Comparison of ENCODE assay signal across 33 cellular contexts in the genomic region with DNA sequence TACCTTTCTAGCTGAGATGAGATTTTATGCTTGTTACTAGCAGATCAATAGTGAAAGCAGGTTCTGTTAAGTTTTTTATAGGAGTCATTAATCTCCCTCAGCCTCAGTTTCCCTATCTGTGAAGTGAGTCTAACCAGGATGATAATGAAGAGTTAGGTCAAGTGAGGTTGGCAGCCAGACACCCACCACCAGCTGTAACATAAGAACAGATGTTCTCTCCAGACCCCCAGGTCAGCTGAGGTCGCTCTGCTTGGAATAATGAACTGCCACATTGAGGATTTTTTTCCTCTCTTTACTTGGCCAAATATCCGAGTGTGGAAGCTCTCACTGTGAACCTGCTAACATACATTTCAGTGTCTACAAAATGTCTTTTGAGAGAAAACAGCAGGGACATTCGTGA.
"Had no signal": no experiment of that assay in that cellular context is flagged by ENCODE, and none has a peak within 500 bp of the region (broad histone marks: within the 10 kb centered on the region; RNA-seq: fewer than 3 reads in every experiment).

No MANE protein-coding gene starts in this region.

- H3K9me3 Mint-ChIP-seq: activated CD4-positive, alpha-beta memory T cell treated with anti-CD3 and anti-CD28 coated beads for 36 hours; activated CD4-positive, alpha-beta T cell treated with anti-CD3 and anti-CD28 coated beads, Interleukin-2, amount 10 ng/mL, durations not matched to agents 24 days and 14 days; activated naive CD4-positive, alpha-beta T cell treated with anti-CD3 and anti-CD28 coated beads for 36 hours; activated naive CD4-positive, alpha-beta T cell treated with anti-CD3 and anti-CD28 coated beads, Interleukin-2, amount 50 U/mL, for 24 hours; activated naive CD8-positive, alpha-beta T cell treated with anti-CD3 and anti-CD28 coated beads for 36 hours; activated naive CD8-positive, alpha-beta T cell treated with anti-CD3 and anti-CD28 coated beads, Interleukin-2, amount 50 U/mL, for 24 hours; activated T-helper 1 cell treated with anti-CD3 and anti-CD28 coated beads, Interleukin-12 subunit alpha, Interleukin-12 subunit beta, Interleukin-2, Interleukin-4 antibody, amounts not matched to agents 30 ng/mL and 10 ng/mL and 1 ng/mL, durations not matched to agents 14 hours and 24 hours and 36 hours; activated T-helper 2 cell treated with anti-CD3 and anti-CD28 coated beads, Interferon-gamma antibody, Interleukin-2, Interleukin-4, amounts not matched to agents 10 μg/mL and 5 μg/mL and 100 μg/mL, durations not matched to agents 14 hours and 24 hours and 36 hours; T-helper 2 cell treated with Interferon-gamma antibody and Interleukin-4, amounts not matched to agents 5 μg/mL and 100 μg/mL, for 36 hours had no signal

- H3K4me3 Mint-ChIP-seq: activated CD4-positive, alpha-beta memory T cell treated with anti-CD3 and anti-CD28 coated beads for 36 hours; activated CD4-positive, alpha-beta T cell treated with anti-CD3 and anti-CD28 coated beads for 36 hours; activated CD4-positive, alpha-beta T cell treated with anti-CD3 and anti-CD28 coated beads, Interleukin-2, amount 10 ng/mL, durations not matched to agents 24 days and 14 days; activated CD8-positive, alpha-beta memory T cell treated with anti-CD3 and anti-CD28 coated beads, Interleukin-2, amount 10 ng/mL, durations not matched to agents 7 days and 5 days; activated CD8-positive, alpha-beta T cell treated with anti-CD3 and anti-CD28 coated beads, Interleukin-2, amount 10 ng/mL, durations not matched to agents 7 days and 5 days; activated naive CD4-positive, alpha-beta T cell treated with anti-CD3 and anti-CD28 coated beads for 36 hours; activated naive CD4-positive, alpha-beta T cell treated with anti-CD3 and anti-CD28 coated beads, Interleukin-2, amount 50 U/mL, for 24 hours; activated naive CD8-positive, alpha-beta T cell treated with anti-CD3 and anti-CD28 coated beads for 36 hours; activated naive CD8-positive, alpha-beta T cell treated with anti-CD3 and anti-CD28 coated beads, Interleukin-2, amount 50 U/mL, for 24 hours; activated T-helper 1 cell treated with anti-CD3 and anti-CD28 coated beads, Interleukin-12 subunit alpha, Interleukin-12 subunit beta, Interleukin-2, Interleukin-4 antibody, amounts not matched to agents 30 ng/mL and 10 ng/mL and 1 ng/mL, durations not matched to agents 14 hours and 24 hours and 36 hours; T-helper 17 cell; T-helper 2 cell treated with Interferon-gamma antibody and Interleukin-4, amounts not matched to agents 5 μg/mL and 100 μg/mL, for 36 hours had no signal

- H3K27ac Mint-ChIP-seq: activated CD4-positive, alpha-beta memory T cell treated with anti-CD3 and anti-CD28 coated beads for 36 hours; activated CD4-positive, alpha-beta T cell treated with anti-CD3 and anti-CD28 coated beads for 36 hours; activated CD4-positive, alpha-beta T cell treated with anti-CD3 and anti-CD28 coated beads, Interleukin-2, amount 10 ng/mL, durations not matched to agents 24 days and 14 days; activated CD8-positive, alpha-beta memory T cell treated with anti-CD3 and anti-CD28 coated beads, Interleukin-2, amount 10 ng/mL, durations not matched to agents 7 days and 5 days; activated CD8-positive, alpha-beta T cell treated with anti-CD3 and anti-CD28 coated beads, Interleukin-2, amount 10 ng/mL, durations not matched to agents 7 days and 5 days; activated naive CD4-positive, alpha-beta T cell treated with anti-CD3 and anti-CD28 coated beads for 36 hours; activated naive CD4-positive, alpha-beta T cell treated with anti-CD3 and anti-CD28 coated beads, Interleukin-2, amount 50 U/mL, for 24 hours; activated naive CD8-positive, alpha-beta T cell treated with anti-CD3 and anti-CD28 coated beads for 36 hours; activated naive CD8-positive, alpha-beta T cell treated with anti-CD3 and anti-CD28 coated beads, Interleukin-2, amount 50 U/mL, for 24 hours; activated T-helper 1 cell treated with anti-CD3 and anti-CD28 coated beads, Interleukin-12 subunit alpha, Interleukin-12 subunit beta, Interleukin-2, Interleukin-4 antibody, amounts not matched to agents 30 ng/mL and 10 ng/mL and 1 ng/mL, durations not matched to agents 14 hours and 24 hours and 36 hours; activated T-helper 2 cell treated with anti-CD3 and anti-CD28 coated beads, Interferon-gamma antibody, Interleukin-2, Interleukin-4, amounts not matched to agents 10 μg/mL and 5 μg/mL and 100 μg/mL, durations not matched to agents 14 hours and 24 hours and 36 hours; T-helper 17 cell; T-helper 2 cell treated with Interferon-gamma antibody and Interleukin-4, amounts not matched to agents 5 μg/mL and 100 μg/mL, for 36 hours had no signal

- ATAC-seq: activated CD4-positive, alpha-beta T cell treated with anti-CD3 and anti-CD28 coated beads for 36 hours; activated CD8-positive, alpha-beta memory T cell treated with anti-CD3 and anti-CD28 coated beads, Interleukin-2, amount 10 ng/mL, durations not matched to agents 7 days and 5 days; activated CD8-positive, alpha-beta T cell treated with anti-CD3 and anti-CD28 coated beads, Interleukin-2, amount 10 ng/mL, durations not matched to agents 7 days and 5 days; activated naive CD8-positive, alpha-beta T cell treated with anti-CD3 and anti-CD28 coated beads, Interleukin-2, amount 50 U/mL, for 24 hours; body of pancreas; gastroesophageal sphincter; T-helper 17 cell had no signal

- H3K4me1 Mint-ChIP-seq: activated CD4-positive, alpha-beta T cell treated with anti-CD3 and anti-CD28 coated beads for 36 hours; activated CD4-positive, alpha-beta T cell treated with anti-CD3 and anti-CD28 coated beads, Interleukin-2, amount 10 ng/mL, durations not matched to agents 24 days and 14 days; activated CD8-positive, alpha-beta memory T cell treated with anti-CD3 and anti-CD28 coated beads, Interleukin-2, amount 10 ng/mL, durations not matched to agents 7 days and 5 days; activated naive CD4-positive, alpha-beta T cell treated with anti-CD3 and anti-CD28 coated beads, Interleukin-2, amount 50 U/mL, for 24 hours; activated naive CD8-positive, alpha-beta T cell treated with anti-CD3 and anti-CD28 coated beads for 36 hours; activated naive CD8-positive, alpha-beta T cell treated with anti-CD3 and anti-CD28 coated beads, Interleukin-2, amount 50 U/mL, for 24 hours had no signal

- H3K27ac ChIP-seq: adrenal gland, body of pancreas, epithelial cell of prostate, esophagus squamous epithelium, gastroesophageal sphincter had no signal

- H3K36me3 Mint-ChIP-seq: activated CD4-positive, alpha-beta memory T cell treated with anti-CD3 and anti-CD28 coated beads for 36 hours; activated CD8-positive, alpha-beta memory T cell treated with anti-CD3 and anti-CD28 coated beads, Interleukin-2, amount 10 ng/mL, durations not matched to agents 7 days and 5 days had no signal

- H3K36me3 ChIP-seq: adrenal gland, esophagus squamous epithelium, gastroesophageal sphincter had no signal

- H3K27me3 Mint-ChIP-seq: activated CD4-positive, alpha-beta memory T cell treated with anti-CD3 and anti-CD28 coated beads for 36 hours; activated CD4-positive, alpha-beta T cell treated with anti-CD3 and anti-CD28 coated beads for 36 hours; activated CD4-positive, alpha-beta T cell treated with anti-CD3 and anti-CD28 coated beads, Interleukin-2, amount 10 ng/mL, durations not matched to agents 24 days and 14 days; activated CD8-positive, alpha-beta memory T cell treated with anti-CD3 and anti-CD28 coated beads, Interleukin-2, amount 10 ng/mL, durations not matched to agents 7 days and 5 days; activated naive CD4-positive, alpha-beta T cell treated with anti-CD3 and anti-CD28 coated beads, Interleukin-2, amount 50 U/mL, for 24 hours; activated naive CD8-positive, alpha-beta T cell treated with anti-CD3 and anti-CD28 coated beads for 36 hours; activated naive CD8-positive, alpha-beta T cell treated with anti-CD3 and anti-CD28 coated beads, Interleukin-2, amount 50 U/mL, for 24 hours; T-helper 17 cell had no signal

- DNase-seq: activated CD4-positive, alpha-beta memory T cell treated with anti-CD3 and anti-CD28 coated beads for 36 hours; activated CD4-positive, alpha-beta T cell treated with anti-CD3 and anti-CD28 coated beads for 36 hours; activated CD4-positive, alpha-beta T cell treated with anti-CD3 and anti-CD28 coated beads, Interleukin-2, amount 10 ng/mL, durations not matched to agents 24 days and 14 days; activated CD4-positive, CD25-positive, alpha-beta regulatory T cell; activated CD4-positive, CD25-positive, alpha-beta regulatory T cell treated with anti-CD3 and anti-CD28 coated beads, Interleukin-2, amount 50 U/mL, for 72 hours; activated CD8-positive, alpha-beta memory T cell treated with anti-CD3 and anti-CD28 coated beads, Interleukin-2, amount 10 ng/mL, durations not matched to agents 7 days and 5 days; activated CD8-positive, alpha-beta memory T cell treated with anti-CD3 and anti-CD28 coated beads, Interleukin-2, amount 50 U/mL, for 4 hours; activated CD8-positive, alpha-beta T cell treated with anti-CD3 and anti-CD28 coated beads, Interleukin-2, amount 10 ng/mL, durations not matched to agents 7 days and 5 days; activated effector memory CD4-positive, alpha-beta T cell treated with anti-CD3 and anti-CD28 coated beads, Interleukin-2, amount 50 U/mL, for 16 hours; activated naive CD4-positive, alpha-beta T cell treated with anti-CD3 and anti-CD28 coated beads for 36 hours; activated naive CD8-positive, alpha-beta T cell treated with anti-CD3 and anti-CD28 coated beads for 36 hours; activated naive CD8-positive, alpha-beta T cell treated with anti-CD3 and anti-CD28 coated beads, Interleukin-2, amount 50 U/mL, for 24 hours; activated T-cell treated with anti-CD3 and anti-CD28 coated beads, Interleukin-2, amount 50 U/mL, for 1 hour; activated T-cell treated with anti-CD3 and anti-CD28 coated beads, Interleukin-2, amount 50 U/mL, for 48 hours; adrenal gland; amygdala; aorta; body of pancreas; caudate nucleus; cortex of kidney; dermis blood vessel endothelial cell; effector CD8-positive, alpha-beta T cell; esophagus squamous epithelium; foreskin melanocyte; head of caudate nucleus; T-helper 17 cell; T1000 had no signal

- H3K27me3 ChIP-seq: adrenal gland, body of pancreas, esophagus squamous epithelium, gastroesophageal sphincter had no signal

- H3K9me3 ChIP-seq: adrenal gland, body of pancreas, esophagus squamous epithelium, gastroesophageal sphincter had no signal

- H3K4me3 ChIP-seq: adrenal gland, body of pancreas, esophagus squamous epithelium, gastroesophageal sphincter had no signal

- H3K4me1 ChIP-seq: adrenal gland, body of pancreas, esophagus squamous epithelium, gastroesophageal sphincter had no signal
